Comparison of ENCODE assay signal across 9 cellular contexts in genomic region chr19:55331761-55332160, GRCh38. TPM values are rescaled to one million over a fixed set of nuclear protein-coding genes. Genes with fewer than 3 reads are reported as not detected.
"Had no signal": no experiment of that assay in that cellular context is flagged by ENCODE, and none has a peak within 500 bp of the region (broad histone marks: within the 10 kb centered on the region; RNA-seq: fewer than 3 reads in every experiment).

No MANE protein-coding gene starts in this region.

RNA-seq across cellular contexts. Expression of gene TMEM150B, which starts 6.6 kb away (rescaled TPM):
- total RNA-seq: activated B cell treated with CpG ODN at 0.5 μM for 24 hours; activated T-helper 1 cell treated with anti-CD3 and anti-CD28 coated beads, Interleukin-12 subunit alpha, Interleukin-12 subunit beta, Interleukin-2, Interleukin-4 antibody, amounts not matched to agents 30 ng/mL and 10 ng/mL and 1 ng/mL, durations not matched to agents 14 hours and 24 hours and 36 hours; OCI-LY7; RPMI7951; SJSA1 had no signal

RNA-seq across cellular contexts. Expression of gene COX6B2, which starts 22.8 kb away (rescaled TPM):
- total RNA-seq: activated B cell treated with CpG ODN at 0.5 μM for 24 hours, OCI-LY7, RPMI7951 had no signal
- polyA plus RNA-seq: aorta had no signal

RNA-seq across cellular contexts. Expression of gene GARIN5B, which starts 31.3 kb away (rescaled TPM):
- total RNA-seq: activated B cell treated with CpG ODN at 0.5 μM for 24 hours; activated CD4-positive, alpha-beta T cell treated with anti-CD3 and anti-CD28 coated beads, Interleukin-2, amount 10 ng/mL, durations not matched to agents 24 days and 14 days; activated CD8-positive, alpha-beta memory T cell treated with anti-CD3 and anti-CD28 coated beads, Interleukin-2, amount 10 ng/mL, durations not matched to agents 7 days and 5 days; aorta; breast epithelium; OCI-LY7; RPMI7951 had no signal
- polyA plus RNA-seq: aorta had no signal

RNA-seq across cellular contexts. Expression of gene IL11, which starts 38.5 kb away (rescaled TPM):
- total RNA-seq: activated B cell treated with CpG ODN at 0.5 μM for 24 hours; activated CD4-positive, alpha-beta T cell treated with anti-CD3 and anti-CD28 coated beads, Interleukin-2, amount 10 ng/mL, durations not matched to agents 24 days and 14 days; activated T-helper 1 cell treated with anti-CD3 and anti-CD28 coated beads, Interleukin-12 subunit alpha, Interleukin-12 subunit beta, Interleukin-2, Interleukin-4 antibody, amounts not matched to agents 30 ng/mL and 10 ng/mL and 1 ng/mL, durations not matched to agents 14 hours and 24 hours and 36 hours had no signal
